In the genomic region with DNA sequence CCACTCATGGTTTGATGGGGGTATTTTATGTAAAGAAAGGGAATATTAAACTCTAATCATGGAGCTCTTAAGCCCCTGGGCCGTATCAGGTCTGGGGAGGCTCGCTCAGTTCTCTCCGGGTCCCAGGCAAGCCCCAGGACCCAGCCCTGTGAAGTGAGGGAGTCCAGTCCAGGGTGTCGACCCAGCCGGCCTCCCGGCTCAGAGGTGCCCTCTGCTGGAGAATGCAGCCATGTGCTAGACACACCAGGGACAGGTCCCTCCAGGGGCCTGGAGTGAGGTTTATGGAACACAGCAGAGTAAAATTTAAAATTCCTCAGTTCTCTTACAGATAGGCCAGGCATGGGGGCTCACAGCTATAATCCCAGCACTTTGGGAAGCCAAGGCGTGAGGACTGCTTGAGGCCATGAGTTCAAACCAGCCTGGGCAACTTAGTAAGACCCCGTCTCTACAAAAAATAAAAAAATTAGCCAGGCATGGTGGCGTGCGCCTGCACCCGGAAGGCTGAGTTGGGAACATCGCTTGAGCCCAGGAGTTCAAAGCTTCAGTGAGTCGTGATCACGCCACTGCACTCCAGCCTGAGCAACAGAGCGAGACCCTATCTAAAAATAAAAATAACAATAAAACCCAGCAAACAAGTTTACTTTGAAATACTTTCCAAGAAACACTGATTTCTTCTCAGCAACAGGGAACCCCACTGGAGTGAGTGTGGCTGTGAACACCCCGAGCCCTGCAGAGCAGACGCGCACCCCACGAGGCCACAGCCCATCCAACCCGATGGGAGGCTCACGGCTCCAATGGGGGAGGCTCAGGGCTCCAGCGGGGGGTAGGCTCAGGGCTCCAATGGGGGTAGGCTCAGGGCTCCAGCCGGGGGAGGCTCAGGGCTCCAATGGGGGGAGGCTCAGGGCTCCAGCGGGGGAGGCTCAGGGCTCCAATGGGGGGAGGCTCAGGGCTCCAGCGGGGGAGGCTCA, we compare ENCODE assay signal across 8 cellular contexts.
DNase-seq lines count a peak whose midpoint lies in the region; ATAC-seq, FAIRE-seq and TF ChIP-seq lines count a peak whose summit lies in the region.

No MANE protein-coding gene starts in this region.

- peaks cover 81 to 100% (median 99%) of the 10 kb centered on the region in 11 experiments for H4K20me1 ChIP-seq in BLaER1 treated with 17β-estradiol and CSF1 and Interleukin-3, amounts not matched to agents 10 nM and 100 nM
- H4K20me1 ChIP-seq in OCI-LY3 (ENCODE audit: insufficient read depth, low read length) (peaks cover 35% of the 10 kb centered on the region), fibroblast of lung (ENCODE audit: control insufficient read depth, extremely low read depth, insufficient read depth, low read length) (no peaks in the 10 kb centered on the region), neural cell (ENCODE audit: insufficient read depth) (no peaks in the 10 kb centered on the region)

- no peak overlapping the region for H3K4me3 Mint-ChIP-seq in activated T-cell treated with anti-CD3 and anti-CD28 coated beads, Interleukin-2, amount 50 U/mL, for 24 hours

- FAIRE-seq in H54 (lab: Jason Lieb, UNC): no peak

- no peak for TF ChIP-seq POLR2A in H54 (IDR thresholded peaks at IDR 0.05; ENCODE audit: low read depth, low read length)

- peak overlapping the region in 8 of 11 experiments; percentile 45 to 86 (median 74); a peak in 16 of 22 replicates for H3K4me2 ChIP-seq in BLaER1 treated with 17β-estradiol and CSF1 and Interleukin-3, amounts not matched to agents 10 nM and 100 nM
- H3K4me2 ChIP-seq in OCI-LY3 (ENCODE audit: low read length) (no peak overlapping the region), fibroblast of lung (ENCODE audit: extremely low read depth, insufficient read depth, low read length) (no peak overlapping the region), neural cell (ENCODE audit: low read length) (no peak overlapping the region)

- TF ChIP-seq RAD21 in neural cell (conservative IDR thresholded peaks at IDR 0.05): peak; percentile 30

- H3K36me3 Mint-ChIP-seq in activated T-cell treated with anti-CD3 and anti-CD28 coated beads, Interleukin-2, amount 50 U/mL, for 24 hours (ENCODE audit: low read depth): peaks cover 65% of the 10 kb centered on the region

- no peaks in the 10 kb centered on the region for H3K27me3 ChIP-seq in BLaER1 treated with 17β-estradiol and CSF1 and Interleukin-3, amounts not matched to agents 10 nM and 100 nM
- H3K27me3 ChIP-seq in OCI-LY3 (ENCODE audit: low read depth, low read length) (no peaks in the 10 kb centered on the region), fibroblast of lung (ENCODE audit: control insufficient read depth, insufficient read depth, low read length) (no peaks in the 10 kb centered on the region), neural cell (ENCODE audit: insufficient read depth, low read depth, low read length) (no peaks in the 10 kb centered on the region)

- DNase-seq in H54 (ENCODE audit: insufficient read length, low spot score) (peak; percentile 98), fibroblast of lung (ENCODE audit: low read depth in 2 of 2) (peak; percentile 37 to 66), stromal cell of bone marrow (ENCODE audit: low read depth) (peak; percentile 32)
- DNase-seq in activated T-cell treated with anti-CD3 and anti-CD28 coated beads, Interleukin-2, amount 50 U/mL, for 24 hours: peak; percentile 80

- H3K9me2 ChIP-seq in neural cell (ENCODE audit: insufficient read depth, low read length): no peaks in the 10 kb centered on the region

- peak overlapping the region in 8 of 11 experiments; percentile 6 to 55 (median 30); a peak in 9 of 22 replicates for H3K9ac ChIP-seq in BLaER1 treated with 17β-estradiol and CSF1 and Interleukin-3, amounts not matched to agents 10 nM and 100 nM
- H3K9ac ChIP-seq in OCI-LY3 (ENCODE audit: low read length) (no peak overlapping the region), fibroblast of lung (ENCODE audit: insufficient read depth, low read length) (no peak overlapping the region), neural cell (ENCODE audit: low read length) (no peak overlapping the region)

- H3K27ac ChIP-seq in BLaER1 treated with 17β-estradiol and CSF1 and Interleukin-3, amounts not matched to agents 10 nM and 100 nM: peak overlapping the region in 8 of 11 experiments; percentile 6 to 43 (median 24); a peak in 10 of 22 replicates
- H3K27ac ChIP-seq in OCI-LY3 (ENCODE audit: low read length): no peak overlapping the region
- no peak overlapping the region for H3K27ac ChIP-seq in fibroblast of lung (ENCODE audit: insufficient read depth, low read length)
- no peak overlapping the region for H3K27ac ChIP-seq in neural cell (ENCODE audit: low read length)

- no peaks in the 10 kb centered on the region for H3F3A ChIP-seq in neural cell (ENCODE audit: insufficient read depth, low read length, poor library complexity, severe bottlenecking)

- H3K27me3 Mint-ChIP-seq in activated T-cell treated with anti-CD3 and anti-CD28 coated beads, Interleukin-2, amount 50 U/mL, for 24 hours: no peaks in the 10 kb centered on the region

- no peaks in the 10 kb centered on the region for H3K9me3 ChIP-seq in BLaER1 treated with 17β-estradiol and CSF1 and Interleukin-3, amounts not matched to agents 10 nM and 100 nM (replicated peaks in 1 of 11)
- no peaks in the 10 kb centered on the region for H3K9me3 ChIP-seq in OCI-LY3 (ENCODE audit: insufficient read depth, low read length)
- H3K9me3 ChIP-seq in fibroblast of lung (ENCODE audit: control insufficient read depth, insufficient read depth, low read depth, low read length): no peaks in the 10 kb centered on the region
- H3K9me3 ChIP-seq in neural cell (ENCODE audit: low read length): no peaks in the 10 kb centered on the region

- TF ChIP-seq EP300 in neural cell (conservative IDR thresholded peaks at IDR 0.05; ENCODE audit: poor library complexity, severe bottlenecking): no peak

- H3K4me3 ChIP-seq in BLaER1 treated with 17β-estradiol and CSF1 and Interleukin-3, amounts not matched to agents 10 nM and 100 nM: no peak overlapping the region
- H3K4me3 ChIP-seq in OCI-LY3 (ENCODE audit: low read length) (no peak overlapping the region), fibroblast of lung (replicated peaks in 1 of 4; ENCODE audit: control extremely low read depth in 1 of 4, insufficient read depth in 1 of 4, low read depth in 3 of 4, low read length in 4 of 4) (no peak overlapping the region), neural cell (ENCODE audit: low read length) (no peak overlapping the region)

- peaks cover 15% of the 10 kb centered on the region for H3K4me1 Mint-ChIP-seq in activated T-cell treated with anti-CD3 and anti-CD28 coated beads, Interleukin-2, amount 50 U/mL, for 24 hours (ENCODE audit: low read depth)

- H3K9me3 Mint-ChIP-seq in activated T-cell treated with anti-CD3 and anti-CD28 coated beads, Interleukin-2, amount 50 U/mL, for 24 hours: no peaks in the 10 kb centered on the region

- H3K27ac Mint-ChIP-seq in activated T-cell treated with anti-CD3 and anti-CD28 coated beads, Interleukin-2, amount 50 U/mL, for 24 hours: peak overlapping the region; percentile 64

- H3K79me2 ChIP-seq in OCI-LY3 (ENCODE audit: low read length): peaks cover 24% of the 10 kb centered on the region
- peaks cover 22% of the 10 kb centered on the region for H3K79me2 ChIP-seq in fibroblast of lung (ENCODE audit: control insufficient read depth, insufficient read depth, low read length)
- H3K79me2 ChIP-seq in neural cell (replicated peaks; ENCODE audit: insufficient read depth, low read length): no peaks in the 10 kb centered on the region

- peaks cover 12 to 57% (median 50%) of the 10 kb centered on the region in 10 experiments; a peak in 19 of 20 replicates for H3K4me1 ChIP-seq in BLaER1 treated with 17β-estradiol and CSF1 and Interleukin-3, amounts not matched to agents 10 nM and 100 nM
- H3K4me1 ChIP-seq in OCI-LY3 (ENCODE audit: low read length) (no peaks in the 10 kb centered on the region), fibroblast of lung (ENCODE audit: control insufficient read depth, extremely low read depth, insufficient read depth, low read length) (no peaks in the 10 kb centered on the region)

- H2AFZ ChIP-seq in OCI-LY3 (ENCODE audit: low read depth, low read length): no peak overlapping the region
- H2AFZ ChIP-seq in fibroblast of lung (ENCODE audit: low read length): no peak overlapping the region
- H2AFZ ChIP-seq in neural cell (ENCODE audit: low read depth, low read length): no peak overlapping the region

- no peak for ATAC-seq in HG03439 (IDR thresholded peaks at IDR 0.05; ENCODE audit: unreplicated experiment)

- TF ChIP-seq CTCF in OCI-LY3 (IDR thresholded peaks at IDR 0.05; ENCODE audit: low read depth, low read length) (peak; percentile 69), fibroblast of lung (conservative IDR thresholded peaks at IDR 0.05 in 1 of 2, IDR thresholded peaks at IDR 0.05 in 1 of 2; ENCODE audit: low read depth in 1 of 2, low read length in 2 of 2) (peak; percentile 80 to 94), neural cell (IDR thresholded peaks at IDR 0.05; ENCODE audit: poor library complexity, severe bottlenecking) (peak; percentile 53)

- H3K36me3 ChIP-seq in BLaER1 treated with 17β-estradiol and CSF1 and Interleukin-3, amounts not matched to agents 10 nM and 100 nM: peaks cover 55 to 87% (median 78%) of the 10 kb centered on the region in 11 experiments
- peaks cover 40% of the 10 kb centered on the region for H3K36me3 ChIP-seq in OCI-LY3 (replicated peaks; ENCODE audit: low read depth, low read length)
- H3K36me3 ChIP-seq in fibroblast of lung (ENCODE audit: control insufficient read depth, insufficient read depth, low read length): peaks cover 23% of the 10 kb centered on the region
- H3K36me3 ChIP-seq in neural cell (ENCODE audit: insufficient read depth, low read length): peaks cover 4% of the 10 kb centered on the region

TF ChIP-seq in neural cell, 6 proteins besides CTCF, POLR2A, EP300 and RAD21:
- TF ChIP-seq MXI1 (conservative IDR thresholded peaks at IDR 0.05; ENCODE audit: poor library complexity, severe bottlenecking) (no peak), SMC3 (conservative IDR thresholded peaks at IDR 0.05; ENCODE audit: poor library complexity) (peak; percentile 42)
TF ChIP-seq in neural cell: peak in this region for 1.

Comparison
In these comparisons a context has a peak if more than half of its experiments do, and no peak if none do; other contexts are left out.
1. H3K27ac ChIP-seq: peak in BLaER1 treated with 17β-estradiol and CSF1 and Interleukin-3, amounts not matched to agents 10 nM and 100 nM (8 of 11); none in OCI-LY3 (single experiment), fibroblast of lung (single experiment) and neural cell (single experiment).
2. H3K4me2 ChIP-seq: peak in BLaER1 treated with 17β-estradiol and CSF1 and Interleukin-3, amounts not matched to agents 10 nM and 100 nM (8 of 11); none in OCI-LY3 (single experiment), fibroblast of lung (single experiment) and neural cell (single experiment).
3. H3K9ac ChIP-seq: peak in BLaER1 treated with 17β-estradiol and CSF1 and Interleukin-3, amounts not matched to agents 10 nM and 100 nM (8 of 11); none in OCI-LY3 (single experiment), fibroblast of lung (single experiment) and neural cell (single experiment).
4. DNase-seq: peak in every context shown above with its lines; median percentile 98 in H54; 80 in activated T-cell treated with anti-CD3 and anti-CD28 coated beads, Interleukin-2, amount 50 U/mL, for 24 hours; 52 in fibroblast of lung; 32 in stromal cell of bone marrow.
5. Peak in every context shown above with its lines, with median percentiles within 50 percentile points of each other: CTCF ChIP-seq.